In the genomic region with DNA sequence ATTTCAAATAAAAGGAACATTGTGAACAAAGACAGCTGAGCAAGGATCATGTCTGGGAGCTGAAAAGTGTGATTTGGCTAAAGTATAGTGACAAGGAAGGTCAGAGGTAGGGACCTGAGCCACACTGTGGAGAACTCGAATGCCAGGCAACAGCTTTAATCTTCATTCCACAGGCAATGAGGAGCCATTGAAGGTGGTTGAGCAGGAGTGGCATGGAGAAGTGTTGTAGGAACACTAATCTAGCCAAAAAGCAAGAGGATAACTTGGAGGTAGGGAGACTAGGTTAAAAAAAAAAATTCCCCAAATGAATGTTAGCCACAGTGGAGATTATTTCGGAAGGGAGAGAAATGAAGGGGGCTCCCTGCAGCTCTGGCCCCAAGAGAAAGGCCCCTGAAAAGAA, we compare ENCODE assay signal across 1 cellular context.
TF ChIP-seq lines count a peak whose summit lies in the region.

No MANE protein-coding gene starts in this region.

TF ChIP-seq in GM23338, 12 proteins besides CTCF, POLR2A, EP300 and RAD21 (continued from another document):
- TF ChIP-seq, protein P1, sequence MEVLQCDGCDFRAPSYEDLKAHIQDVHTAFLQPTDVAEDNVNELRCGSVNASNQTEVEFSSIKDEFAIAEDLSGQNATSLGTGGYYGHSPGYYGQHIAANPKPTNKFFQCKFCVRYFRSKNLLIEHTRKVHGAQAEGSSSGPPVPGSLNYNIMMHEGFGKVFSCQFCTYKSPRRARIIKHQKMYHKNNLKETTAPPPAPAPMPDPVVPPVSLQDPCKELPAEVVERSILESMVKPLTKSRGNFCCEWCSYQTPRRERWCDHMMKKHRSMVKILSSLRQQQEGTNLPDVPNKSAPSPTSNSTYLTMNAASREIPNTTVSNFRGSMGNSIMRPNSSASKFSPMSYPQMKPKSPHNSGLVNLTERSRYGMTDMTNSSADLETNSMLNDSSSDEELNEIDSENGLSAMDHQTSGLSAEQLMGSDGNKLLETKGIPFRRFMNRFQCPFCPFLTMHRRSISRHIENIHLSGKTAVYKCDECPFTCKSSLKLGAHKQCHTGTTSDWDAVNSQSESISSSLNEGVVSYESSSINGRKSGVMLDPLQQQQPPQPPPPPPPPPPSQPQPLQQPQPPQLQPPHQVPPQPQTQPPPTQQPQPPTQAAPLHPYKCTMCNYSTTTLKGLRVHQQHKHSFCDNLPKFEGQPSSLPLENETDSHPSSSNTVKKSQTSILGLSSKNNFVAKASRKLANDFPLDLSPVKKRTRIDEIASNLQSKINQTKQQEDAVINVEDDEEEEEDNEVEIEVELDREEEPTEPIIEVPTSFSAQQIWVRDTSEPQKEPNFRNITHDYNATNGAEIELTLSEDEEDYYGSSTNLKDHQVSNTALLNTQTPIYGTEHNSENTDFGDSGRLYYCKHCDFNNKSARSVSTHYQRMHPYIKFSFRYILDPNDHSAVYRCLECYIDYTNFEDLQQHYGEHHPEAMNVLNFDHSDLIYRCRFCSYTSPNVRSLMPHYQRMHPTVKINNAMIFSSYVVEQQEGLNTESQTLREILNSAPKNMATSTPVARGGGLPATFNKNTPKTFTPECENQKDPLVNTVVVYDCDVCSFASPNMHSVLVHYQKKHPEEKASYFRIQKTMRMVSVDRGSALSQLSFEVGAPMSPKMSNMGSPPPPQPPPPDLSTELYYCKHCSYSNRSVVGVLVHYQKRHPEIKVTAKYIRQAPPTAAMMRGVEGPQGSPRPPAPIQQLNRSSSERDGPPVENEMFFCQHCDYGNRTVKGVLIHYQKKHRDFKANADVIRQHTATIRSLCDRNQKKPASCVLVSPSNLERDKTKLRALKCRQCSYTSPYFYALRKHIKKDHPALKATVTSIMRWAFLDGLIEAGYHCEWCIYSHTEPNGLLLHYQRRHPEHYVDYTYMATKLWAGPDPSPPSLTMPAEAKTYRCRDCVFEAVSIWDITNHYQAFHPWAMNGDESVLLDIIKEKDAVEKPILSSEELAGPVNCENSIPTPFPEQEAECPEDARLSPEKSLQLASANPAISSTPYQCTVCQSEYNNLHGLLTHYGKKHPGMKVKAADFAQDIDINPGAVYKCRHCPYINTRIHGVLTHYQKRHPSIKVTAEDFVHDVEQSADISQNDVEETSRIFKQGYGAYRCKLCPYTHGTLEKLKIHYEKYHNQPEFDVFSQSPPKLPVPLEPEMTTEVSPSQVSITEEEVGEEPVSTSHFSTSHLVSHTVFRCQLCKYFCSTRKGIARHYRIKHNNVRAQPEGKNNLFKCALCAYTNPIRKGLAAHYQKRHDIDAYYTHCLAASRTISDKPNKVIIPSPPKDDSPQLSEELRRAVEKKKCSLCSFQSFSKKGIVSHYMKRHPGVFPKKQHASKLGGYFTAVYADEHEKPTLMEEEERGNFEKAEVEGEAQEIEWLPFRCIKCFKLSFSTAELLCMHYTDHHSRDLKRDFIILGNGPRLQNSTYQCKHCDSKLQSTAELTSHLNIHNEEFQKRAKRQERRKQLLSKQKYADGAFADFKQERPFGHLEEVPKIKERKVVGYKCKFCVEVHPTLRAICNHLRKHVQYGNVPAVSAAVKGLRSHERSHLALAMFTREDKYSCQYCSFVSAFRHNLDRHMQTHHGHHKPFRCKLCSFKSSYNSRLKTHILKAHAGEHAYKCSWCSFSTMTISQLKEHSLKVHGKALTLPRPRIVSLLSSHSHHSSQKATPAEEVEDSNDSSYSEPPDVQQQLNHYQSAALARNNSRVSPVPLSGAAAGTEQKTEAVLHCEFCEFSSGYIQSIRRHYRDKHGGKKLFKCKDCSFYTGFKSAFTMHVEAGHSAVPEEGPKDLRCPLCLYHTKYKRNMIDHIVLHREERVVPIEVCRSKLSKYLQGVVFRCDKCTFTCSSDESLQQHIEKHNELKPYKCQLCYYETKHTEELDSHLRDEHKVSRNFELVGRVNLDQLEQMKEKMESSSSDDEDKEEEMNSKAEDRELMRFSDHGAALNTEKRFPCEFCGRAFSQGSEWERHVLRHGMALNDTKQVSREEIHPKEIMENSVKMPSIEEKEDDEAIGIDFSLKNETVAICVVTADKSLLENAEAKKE (CRISPR knock-in tag; IDR thresholded peaks at IDR 0.05) = no peak
- TF ChIP-seq EZH2 (IDR thresholded peaks at IDR 0.05; ENCODE audit: low read depth, unreplicated experiment) (no peak), CREB1 (CRISPR knock-in tag; IDR thresholded peaks at IDR 0.05; ENCODE audit: low read depth) (no peak), POLR2AphosphoS5 (IDR thresholded peaks at IDR 0.05; ENCODE audit: low read depth) (no peak), JUNB (IDR thresholded peaks at IDR 0.05; ENCODE audit: unreplicated experiment) (no peak)
- TF ChIP-seq, protein P2, sequence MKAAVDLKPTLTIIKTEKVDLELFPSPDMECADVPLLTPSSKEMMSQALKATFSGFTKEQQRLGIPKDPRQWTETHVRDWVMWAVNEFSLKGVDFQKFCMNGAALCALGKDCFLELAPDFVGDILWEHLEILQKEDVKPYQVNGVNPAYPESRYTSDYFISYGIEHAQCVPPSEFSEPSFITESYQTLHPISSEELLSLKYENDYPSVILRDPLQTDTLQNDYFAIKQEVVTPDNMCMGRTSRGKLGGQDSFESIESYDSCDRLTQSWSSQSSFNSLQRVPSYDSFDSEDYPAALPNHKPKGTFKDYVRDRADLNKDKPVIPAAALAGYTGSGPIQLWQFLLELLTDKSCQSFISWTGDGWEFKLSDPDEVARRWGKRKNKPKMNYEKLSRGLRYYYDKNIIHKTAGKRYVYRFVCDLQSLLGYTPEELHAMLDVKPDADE (IDR thresholded peaks at IDR 0.05) = no peak
